ENCODE assay signal across 1 cellular context in genomic region chr1:53851571-53852282, GRCh38.
TF ChIP-seq lines count a peak whose summit lies in the region.

No MANE protein-coding gene starts in this region.

TF ChIP-seq in IMR-90, 13 proteins besides CTCF, POLR2A, EP300 and RAD21:
- no peak for TF ChIP-seq BHLHE40 (IDR thresholded peaks at IDR 0.05; ENCODE audit: low read depth, low read length)
TF ChIP-seq in IMR-90: peak in this region for 0.
